ENCODE assay signal across 8 cellular contexts in the genomic region with DNA sequence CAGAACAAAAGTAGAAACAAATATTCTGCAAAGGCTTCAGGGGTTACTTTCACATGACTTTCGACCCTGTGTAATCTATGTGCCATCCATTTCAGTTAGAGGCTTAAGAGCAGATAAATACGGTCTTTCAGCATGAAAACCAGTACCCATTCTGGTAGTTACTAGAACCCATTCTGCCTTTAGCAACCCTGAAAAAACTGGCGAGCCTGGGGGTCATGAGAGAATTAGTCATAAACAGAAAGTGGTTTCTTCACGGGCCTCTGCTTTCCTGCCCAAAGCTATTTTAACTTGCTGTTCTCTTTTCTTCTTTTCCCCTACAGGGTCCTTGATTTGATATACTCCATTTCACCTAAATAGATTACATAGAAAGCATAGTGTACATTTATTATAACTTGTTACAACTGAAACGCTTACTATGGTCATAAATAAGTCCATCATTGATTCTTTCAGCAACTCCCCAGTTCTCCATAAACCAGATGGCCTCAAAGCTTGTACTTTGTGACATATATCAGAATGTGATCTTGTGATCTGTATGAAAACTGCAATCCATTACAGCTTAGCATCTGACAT. TPM values are rescaled to one million over a fixed set of nuclear protein-coding genes. Genes with fewer than 3 reads are reported as not detected.
DNase-seq lines count a peak whose midpoint lies in the region; ATAC-seq and TF ChIP-seq lines count a peak whose summit lies in the region.

No MANE protein-coding gene starts in this region.

- H3K4me1 ChIP-seq in adipocyte (ENCODE audit: control insufficient read depth, insufficient read depth, low read length): peaks cover 11% of the 10 kb centered on the region

- H3K27ac ChIP-seq in CD4-positive, alpha-beta T cell (ENCODE audit: low read depth, low read length): no peak overlapping the region

- CTCF ChIA-PET in CD4-positive, alpha-beta T cell (lab: Charles Lee): interaction anchor here (0.7 kb wide), 1 partner anchor 15 kb away, joined by 3 read pairs; no protein-coding TSS in a partner anchor

- ATAC-seq in CD4-positive, alpha-beta T cell (ENCODE audit: poor library complexity): no peak
- ATAC-seq in GM19397 (IDR thresholded peaks at IDR 0.05; ENCODE audit: unreplicated experiment) (peak; percentile 60), HG03280 (IDR thresholded peaks at IDR 0.05; ENCODE audit: unreplicated experiment) (peak; percentile 68), SK-N-SH treated with all-trans-retinoic acid at 6 μM for 48 hours (no peak)

- peaks cover 83% of the 10 kb centered on the region for H3K36me3 Mint-ChIP-seq in CD4-positive, alpha-beta T cell (ENCODE audit: low read depth)

- DNase-seq in CD4-positive, alpha-beta T cell: no peak
- DNase-seq in adipocyte (ENCODE audit: low read depth): peak; percentile 14
- DNase-seq in NCI-H2171 treated with DMSO at 0.1 percent for 48 hours (lab: John Stamatoyannopoulos, UW): no peak
- no peak for DNase-seq in H4 (ENCODE audit: low spot score)
- DNase-seq in NCI-H2227 treated with DMSO at 0.1 percent for 48 hours (lab: John Stamatoyannopoulos, UW): no peak

- POLR2A ChIA-PET in CD4-positive, alpha-beta T cell (lab: Charles Lee): no interaction called here

- H3K9me3 ChIP-seq in CD4-positive, alpha-beta T cell (ENCODE audit: control insufficient read depth, low read length): no peaks in the 10 kb centered on the region
- no peaks in the 10 kb centered on the region for H3K9me3 ChIP-seq in adipocyte (ENCODE audit: control insufficient read depth, low read length)

- H3K9me3 Mint-ChIP-seq in CD4-positive, alpha-beta T cell: no peaks in the 10 kb centered on the region

- H3K4me1 Mint-ChIP-seq in CD4-positive, alpha-beta T cell (ENCODE audit: low read depth): no peaks in the 10 kb centered on the region

- H3K4me3 Mint-ChIP-seq in CD4-positive, alpha-beta T cell: no peak overlapping the region

- H3K27me3 ChIP-seq in CD4-positive, alpha-beta T cell (ENCODE audit: control insufficient read depth, insufficient read depth, low read length): no peaks in the 10 kb centered on the region
- no peaks in the 10 kb centered on the region for H3K27me3 ChIP-seq in adipocyte (replicated peaks; ENCODE audit: control insufficient read depth, insufficient read depth, low read length)

- peaks cover 73% of the 10 kb centered on the region for H3K36me3 ChIP-seq in adipocyte (ENCODE audit: control insufficient read depth, insufficient read depth, low read length, severe bottlenecking)

- TF ChIP-seq CTCF in CD4-positive, alpha-beta T cell (IDR thresholded peaks at IDR 0.05): no peak

- no peak overlapping the region for H3K4me3 ChIP-seq in adipocyte (ENCODE audit: low read length)

- intact Hi-C loops in CD4-positive, alpha-beta T cell (cut with DNase I, micrococcal nuclease): no loop called here

- peak overlapping the region; percentile 7 for H3K27ac Mint-ChIP-seq in CD4-positive, alpha-beta T cell

- H3K9ac ChIP-seq in adipocyte (ENCODE audit: low read length): no peak overlapping the region

- H3K27me3 Mint-ChIP-seq in CD4-positive, alpha-beta T cell: no peaks in the 10 kb centered on the region

TF ChIP-seq in SK-N-SH treated with all-trans-retinoic acid at 6 μM for 48 hours, 23 proteins besides CTCF, POLR2A, EP300 and RAD21:
- no peak for TF ChIP-seq BACH2 (CRISPR knock-in tag; IDR thresholded peaks at IDR 0.05; ENCODE audit: borderline replicate concordance)
- TF ChIP-seq ZNF70 (CRISPR knock-in tag; IDR thresholded peaks at IDR 0.05): no peak
- TF ChIP-seq ZNF565 (CRISPR knock-in tag; conservative IDR thresholded peaks at IDR 0.05; ENCODE audit: low read depth): no peak
- no peak for TF ChIP-seq ZC3H10 (CRISPR knock-in tag; IDR thresholded peaks at IDR 0.05)
- TF ChIP-seq ARNTL (CRISPR knock-in tag; IDR thresholded peaks at IDR 0.05; ENCODE audit: borderline replicate concordance, low read depth): no peak
- no peak for TF ChIP-seq ZFP30 (CRISPR knock-in tag; IDR thresholded peaks at IDR 0.05)
- no peak for TF ChIP-seq ISL1 (CRISPR knock-in tag; IDR thresholded peaks at IDR 0.05)
- no peak for TF ChIP-seq GLIS3 (CRISPR knock-in tag; IDR thresholded peaks at IDR 0.05)
- TF ChIP-seq, protein P1, sequence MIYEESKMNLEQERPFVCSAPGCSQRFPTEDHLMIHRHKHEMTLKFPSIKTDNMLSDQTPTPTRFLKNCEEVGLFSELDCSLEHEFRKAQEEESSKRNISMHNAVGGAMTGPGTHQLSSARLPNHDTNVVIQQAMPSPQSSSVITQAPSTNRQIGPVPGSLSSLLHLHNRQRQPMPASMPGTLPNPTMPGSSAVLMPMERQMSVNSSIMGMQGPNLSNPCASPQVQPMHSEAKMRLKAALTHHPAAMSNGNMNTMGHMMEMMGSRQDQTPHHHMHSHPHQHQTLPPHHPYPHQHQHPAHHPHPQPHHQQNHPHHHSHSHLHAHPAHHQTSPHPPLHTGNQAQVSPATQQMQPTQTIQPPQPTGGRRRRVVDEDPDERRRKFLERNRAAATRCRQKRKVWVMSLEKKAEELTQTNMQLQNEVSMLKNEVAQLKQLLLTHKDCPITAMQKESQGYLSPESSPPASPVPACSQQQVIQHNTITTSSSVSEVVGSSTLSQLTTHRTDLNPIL (CRISPR knock-in tag; IDR thresholded peaks at IDR 0.05; ENCODE audit: low read depth): no peak
- no peak for TF ChIP-seq TCF4 (CRISPR knock-in tag; IDR thresholded peaks at IDR 0.05; ENCODE audit: borderline replicate concordance)
- no peak for TF ChIP-seq SNAI2 (CRISPR knock-in tag; IDR thresholded peaks at IDR 0.05)
- no peak for TF ChIP-seq CSDC2 (CRISPR knock-in tag; IDR thresholded peaks at IDR 0.05)
- TF ChIP-seq TOX (CRISPR knock-in tag; IDR thresholded peaks at IDR 0.05; ENCODE audit: borderline replicate concordance): no peak
- no peak for TF ChIP-seq RARB (CRISPR knock-in tag; IDR thresholded peaks at IDR 0.05)
- TF ChIP-seq OSR1 (CRISPR knock-in tag; IDR thresholded peaks at IDR 0.05): no peak
- TF ChIP-seq, protein P2, sequence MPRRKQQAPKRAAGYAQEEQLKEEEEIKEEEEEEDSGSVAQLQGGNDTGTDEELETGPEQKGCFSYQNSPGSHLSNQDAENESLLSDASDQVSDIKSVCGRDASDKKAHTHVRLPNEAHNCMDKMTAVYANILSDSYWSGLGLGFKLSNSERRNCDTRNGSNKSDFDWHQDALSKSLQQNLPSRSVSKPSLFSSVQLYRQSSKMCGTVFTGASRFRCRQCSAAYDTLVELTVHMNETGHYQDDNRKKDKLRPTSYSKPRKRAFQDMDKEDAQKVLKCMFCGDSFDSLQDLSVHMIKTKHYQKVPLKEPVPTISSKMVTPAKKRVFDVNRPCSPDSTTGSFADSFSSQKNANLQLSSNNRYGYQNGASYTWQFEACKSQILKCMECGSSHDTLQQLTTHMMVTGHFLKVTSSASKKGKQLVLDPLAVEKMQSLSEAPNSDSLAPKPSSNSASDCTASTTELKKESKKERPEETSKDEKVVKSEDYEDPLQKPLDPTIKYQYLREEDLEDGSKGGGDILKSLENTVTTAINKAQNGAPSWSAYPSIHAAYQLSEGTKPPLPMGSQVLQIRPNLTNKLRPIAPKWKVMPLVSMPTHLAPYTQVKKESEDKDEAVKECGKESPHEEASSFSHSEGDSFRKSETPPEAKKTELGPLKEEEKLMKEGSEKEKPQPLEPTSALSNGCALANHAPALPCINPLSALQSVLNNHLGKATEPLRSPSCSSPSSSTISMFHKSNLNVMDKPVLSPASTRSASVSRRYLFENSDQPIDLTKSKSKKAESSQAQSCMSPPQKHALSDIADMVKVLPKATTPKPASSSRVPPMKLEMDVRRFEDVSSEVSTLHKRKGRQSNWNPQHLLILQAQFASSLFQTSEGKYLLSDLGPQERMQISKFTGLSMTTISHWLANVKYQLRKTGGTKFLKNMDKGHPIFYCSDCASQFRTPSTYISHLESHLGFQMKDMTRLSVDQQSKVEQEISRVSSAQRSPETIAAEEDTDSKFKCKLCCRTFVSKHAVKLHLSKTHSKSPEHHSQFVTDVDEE (CRISPR knock-in tag; IDR thresholded peaks at IDR 0.05): no peak
- TF ChIP-seq ZFP3 (CRISPR knock-in tag; IDR thresholded peaks at IDR 0.05): no peak
- TF ChIP-seq, protein P3, sequence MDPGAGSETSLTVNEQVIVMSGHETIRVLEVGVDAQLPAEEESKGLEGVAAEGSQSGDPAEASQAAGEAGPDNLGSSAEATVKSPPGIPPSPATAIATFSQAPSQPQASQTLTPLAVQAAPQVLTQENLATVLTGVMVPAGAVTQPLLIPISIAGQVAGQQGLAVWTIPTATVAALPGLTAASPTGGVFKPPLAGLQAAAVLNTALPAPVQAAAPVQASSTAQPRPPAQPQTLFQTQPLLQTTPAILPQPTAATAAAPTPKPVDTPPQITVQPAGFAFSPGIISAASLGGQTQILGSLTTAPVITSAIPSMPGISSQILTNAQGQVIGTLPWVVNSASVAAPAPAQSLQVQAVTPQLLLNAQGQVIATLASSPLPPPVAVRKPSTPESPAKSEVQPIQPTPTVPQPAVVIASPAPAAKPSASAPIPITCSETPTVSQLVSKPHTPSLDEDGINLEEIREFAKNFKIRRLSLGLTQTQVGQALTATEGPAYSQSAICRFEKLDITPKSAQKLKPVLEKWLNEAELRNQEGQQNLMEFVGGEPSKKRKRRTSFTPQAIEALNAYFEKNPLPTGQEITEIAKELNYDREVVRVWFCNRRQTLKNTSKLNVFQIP (CRISPR knock-in tag; IDR thresholded peaks at IDR 0.05; ENCODE audit: borderline replicate concordance, low read depth): no peak
- TF ChIP-seq, protein P4, sequence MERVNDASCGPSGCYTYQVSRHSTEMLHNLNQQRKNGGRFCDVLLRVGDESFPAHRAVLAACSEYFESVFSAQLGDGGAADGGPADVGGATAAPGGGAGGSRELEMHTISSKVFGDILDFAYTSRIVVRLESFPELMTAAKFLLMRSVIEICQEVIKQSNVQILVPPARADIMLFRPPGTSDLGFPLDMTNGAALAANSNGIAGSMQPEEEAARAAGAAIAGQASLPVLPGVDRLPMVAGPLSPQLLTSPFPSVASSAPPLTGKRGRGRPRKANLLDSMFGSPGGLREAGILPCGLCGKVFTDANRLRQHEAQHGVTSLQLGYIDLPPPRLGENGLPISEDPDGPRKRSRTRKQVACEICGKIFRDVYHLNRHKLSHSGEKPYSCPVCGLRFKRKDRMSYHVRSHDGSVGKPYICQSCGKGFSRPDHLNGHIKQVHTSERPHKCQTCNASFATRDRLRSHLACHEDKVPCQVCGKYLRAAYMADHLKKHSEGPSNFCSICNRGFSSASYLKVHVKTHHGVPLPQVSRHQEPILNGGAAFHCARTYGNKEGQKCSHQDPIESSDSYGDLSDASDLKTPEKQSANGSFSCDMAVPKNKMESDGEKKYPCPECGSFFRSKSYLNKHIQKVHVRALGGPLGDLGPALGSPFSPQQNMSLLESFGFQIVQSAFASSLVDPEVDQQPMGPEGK (CRISPR knock-in tag; IDR thresholded peaks at IDR 0.05; ENCODE audit: borderline replicate concordance): no peak

RNA-seq across cellular contexts. Expression of a gene that starts 48.3 kb away (rescaled TPM):
- total RNA-seq in CD4-positive, alpha-beta T cell: 10 to 100 TPM; 41.1 to 41.5 TPM
- 23.7 and 27.2 TPM in 2 replicates for total RNA-seq in H4 (2014; rRNA removed; shearing (Covaris generic))

RNA-seq across cellular contexts. Expression of a gene that starts 59.5 kb away (rescaled TPM):
- under 1 TPM; 0.50 to 0.71 TPM for total RNA-seq in CD4-positive, alpha-beta T cell
- 4.6 and 8.9 TPM in 2 replicates for total RNA-seq in H4 (2014; rRNA removed; shearing (Covaris generic))

Comparison
In these comparisons a context has a peak if more than half of its experiments do, and no peak if none do; other contexts are left out.
1. ATAC-seq: peak in GM19397 (single experiment) and HG03280 (single experiment); none in CD4-positive, alpha-beta T cell (single experiment) and SK-N-SH treated with all-trans-retinoic acid at 6 μM for 48 hours (single experiment).